In the genomic region with DNA sequence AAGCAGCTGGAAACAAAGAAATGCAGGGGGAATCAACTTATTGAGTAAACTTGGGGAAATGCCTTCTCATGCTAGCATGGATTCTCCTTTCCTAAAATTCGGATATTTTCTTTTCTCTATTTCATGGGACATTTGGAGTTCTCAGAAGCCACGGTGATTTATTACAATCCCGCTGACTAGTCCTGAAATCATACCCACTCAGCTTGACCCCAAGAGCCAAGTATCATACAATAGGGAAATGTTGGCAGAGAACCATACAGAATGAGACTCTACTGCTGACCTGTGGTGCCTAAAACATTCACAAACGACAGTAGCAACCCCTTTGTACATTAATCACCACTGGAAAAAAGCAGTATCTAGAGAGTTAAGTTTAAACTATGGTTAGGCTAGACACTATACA, we compare ENCODE assay signal across 5 cellular contexts.
"Had no signal": no experiment of that assay in that cellular context is flagged by ENCODE, and none has a peak within 500 bp of the region (broad histone marks: within the 10 kb centered on the region; RNA-seq: fewer than 3 reads in every experiment).

No MANE protein-coding gene starts in this region.

- H3K27ac Mint-ChIP-seq: GM23338, IgD-negative memory B cell had no signal

- DNase-seq: H7, KBM-7 had no signal

- H3K27me3 Mint-ChIP-seq: IgD-negative memory B cell had no signal

- H3K36me3 ChIP-seq: HAP-1 had no signal

- H3K36me3 Mint-ChIP-seq: IgD-negative memory B cell had no signal

- H3K9me3 Mint-ChIP-seq: GM23338 had no signal

- H3K9me3 ChIP-seq: HAP-1 had no signal

- H3K4me3 ChIP-seq: GM23338, HAP-1 had no signal

- H3K4me1 Mint-ChIP-seq: GM23338, IgD-negative memory B cell had no signal

- H3K4me3 Mint-ChIP-seq: GM23338, IgD-negative memory B cell had no signal

- ATAC-seq: GM23338 had no signal
